28 cellular contexts compared by ENCODE assay signal in genomic region chr18:11809895-11810294, GRCh38.
"Had no signal": no experiment of that assay in that cellular context is flagged by ENCODE, and none has a peak within 500 bp of the region (broad histone marks: within the 10 kb centered on the region; RNA-seq: fewer than 3 reads in every experiment).

No MANE protein-coding gene starts in this region.

- H3K4me2 ChIP-seq: SK-N-SH had no signal

- ATAC-seq: activated CD4-positive, alpha-beta T cell treated with anti-CD3 and anti-CD28 coated beads for 36 hours; activated CD4-positive, CD25-positive, alpha-beta regulatory T cell treated with anti-CD3 and anti-CD28 coated beads, Interleukin-2, amount 50 U/mL, for 24 hours; activated CD8-positive, alpha-beta T cell treated with anti-CD3 and anti-CD28 coated beads, Interleukin-2, amount 10 ng/mL, durations not matched to agents 7 days and 5 days; Panc1 had no signal

- H3K9me3 ChIP-seq: ascending aorta, SJSA1, SK-N-SH had no signal

- DNase-seq: activated CD4-positive, alpha-beta T cell treated with anti-CD3 and anti-CD28 coated beads for 36 hours; activated CD4-positive, alpha-beta T cell treated with anti-CD3 and anti-CD28 coated beads, Interleukin-2, amount 10 ng/mL, durations not matched to agents 7 days and 5 days; activated CD4-positive, alpha-beta T cell treated with anti-CD3 and anti-CD28 coated beads, Interleukin-2, amount 50 U/mL, for 48 hours; activated CD8-positive, alpha-beta T cell treated with anti-CD3 and anti-CD28 coated beads, Interleukin-2, amount 10 ng/mL, durations not matched to agents 7 days and 5 days; activated gamma-delta T cell; activated naive CD4-positive, alpha-beta T cell treated with Interleukin-2 at 50 U/mL for 16 hours; activated naive CD8-positive, alpha-beta T cell treated with anti-CD3 and anti-CD28 coated beads, Interleukin-2, amount 10 ng/mL, durations not matched to agents 7 days and 5 days; activated T-cell treated with anti-CD3 and anti-CD28 coated beads, Interleukin-2, amount 50 U/mL, for 24 hours; amygdala; Karpas-422; NCI-H1048; NCI-H1105 treated with DMSO at 0.1 percent for 48 hours; NCI-H1436; NCI-H1694; NCI-H1930; NCI-H2081 treated with DMSO at 0.1 percent for 48 hours; NCI-H345; NCI-H524 treated with DMSO at 0.1 percent for 48 hours; NCI-H82; RPMI8226; SHP77 treated with DMSO at 0.1 percent for 48 hours; SK-N-SH had no signal

- H3K9ac ChIP-seq: SK-N-SH had no signal

- H3K27ac ChIP-seq: ascending aorta, cardiac muscle cell, SJSA1 had no signal

- H3K27me3 ChIP-seq: ascending aorta, cardiac muscle cell, SJSA1 had no signal

- H3K4me1 ChIP-seq: ascending aorta had no signal

- H3K4me3 ChIP-seq: ascending aorta, cardiac muscle cell, SJSA1 had no signal

- FAIRE-seq: TTC549 had no signal

- H3K36me3 ChIP-seq: ascending aorta, cardiac muscle cell, SJSA1 had no signal
